Comparison of ENCODE assay signal across 1 cellular context in genomic region chr11:1292018-1292643, GRCh38.
TF ChIP-seq lines count a peak whose summit lies in the region.

No MANE protein-coding gene starts in this region.

TF ChIP-seq in WTC11, 78 proteins besides CTCF, POLR2A, EP300 and RAD21:
- TF ChIP-seq AFF4 (CRISPR knock-in tag; IDR thresholded peaks at IDR 0.05; ENCODE audit: borderline replicate concordance) (no peak), JUN (CRISPR knock-in tag; IDR thresholded peaks at IDR 0.05) (no peak), JAZF1 (CRISPR knock-in tag; IDR thresholded peaks at IDR 0.05) (no peak), ETV6 (CRISPR knock-in tag; IDR thresholded peaks at IDR 0.05) (no peak), FOXJ3 (CRISPR knock-in tag; IDR thresholded peaks at IDR 0.05; ENCODE audit: borderline replicate concordance) (no peak), ZNF671 (CRISPR knock-in tag; IDR thresholded peaks at IDR 0.05) (no peak), HMGXB4 (CRISPR knock-in tag; IDR thresholded peaks at IDR 0.05) (no peak), MXD4 (CRISPR knock-in tag; IDR thresholded peaks at IDR 0.05; ENCODE audit: borderline replicate concordance) (no peak)
